ENCODE assay signal across 20 cellular contexts in genomic region chr17:58400826-58401225, GRCh38. TPM values are rescaled to one million over a fixed set of nuclear protein-coding genes. Genes with fewer than 3 reads are reported as not detected.
A peak's percentile ranks its signal among the peaks of the same experiment; 100 is the strongest.
DNase-seq lines count a peak whose midpoint lies in the region; ATAC-seq and TF ChIP-seq lines count a peak whose summit lies in the region.
"Had no signal": no experiment of that assay in that cellular context is flagged by ENCODE, and none has a peak within 500 bp of the region (broad histone marks: within the 10 kb centered on the region; RNA-seq: fewer than 3 reads in every experiment).

No MANE protein-coding gene starts in this region.

- no peak for DNase-seq in activated naive CD8-positive, alpha-beta T cell treated with anti-CD3 and anti-CD28 coated beads, Interleukin-2, amount 50 U/mL, for 24 hours
- DNase-seq in activated naive CD8-positive, alpha-beta T cell treated with anti-CD3 and anti-CD28 coated beads for 36 hours = no peak
- DNase-seq in epithelial cell of prostate (ENCODE audit: low read depth, low spot score) (no peak), suprapubic skin (ENCODE audit: low spot score in 2 of 2) (no peak), chondrocyte (ENCODE audit: low spot score) (no peak)
- DNase-seq: CD4-positive, CD25-positive, alpha-beta regulatory T cell; NCI-H1092; NCI-H1417 treated with DMSO at 0.1 percent for 48 hours; NCI-H1694 treated with DMSO at 0.1 percent for 48 hours; NCI-H226; Peyer's patch; SIG-M5 had no signal

- H3K36me3 ChIP-seq in Loucy (ENCODE audit: insufficient read depth, low read length) = peaks cover 4% of the 10 kb centered on the region; the same call in 1 of the 2 replicates
- H3K36me3 ChIP-seq in suprapubic skin = no peaks in the 10 kb centered on the region
- H3K36me3 ChIP-seq: BLaER1, Peyer's patch had no signal

- H3K27ac ChIP-seq in epithelial cell of prostate (peak overlapping the region; percentile 96), suprapubic skin (peak overlapping the region; percentile 2)
- H3K27ac ChIP-seq: BLaER1, KMS-11, SK-N-MC had no signal

- H4K20me1 ChIP-seq in Loucy (ENCODE audit: insufficient read depth, low read length, poor library complexity, severe bottlenecking) = peaks cover 10% of the 10 kb centered on the region
- H4K20me1 ChIP-seq: BLaER1 had no signal

- TF ChIP-seq EP300 in suprapubic skin (IDR thresholded peaks at IDR 0.05) = no peak

- no peak for TF ChIP-seq CTCF in Loucy (conservative IDR thresholded peaks at IDR 0.05; ENCODE audit: low read length)
- no peak for TF ChIP-seq CTCF in suprapubic skin (IDR thresholded peaks at IDR 0.05)
- no peak for TF ChIP-seq CTCF in chondrocyte (IDR thresholded peaks at IDR 0.05)

- no peaks in the 10 kb centered on the region for H3K27me3 Mint-ChIP-seq in activated naive CD8-positive, alpha-beta T cell treated with anti-CD3 and anti-CD28 coated beads, Interleukin-2, amount 50 U/mL, for 24 hours
- H3K27me3 Mint-ChIP-seq in activated naive CD8-positive, alpha-beta T cell treated with anti-CD3 and anti-CD28 coated beads for 36 hours = no peaks in the 10 kb centered on the region
- H3K27me3 Mint-ChIP-seq in chondrocyte (ENCODE audit: low read depth) = peaks cover 15% of the 10 kb centered on the region
- H3K27me3 Mint-ChIP-seq: IgD-negative memory B cell had no signal

- no peak for TF ChIP-seq POLR2A in suprapubic skin (IDR thresholded peaks at IDR 0.05)

- no peak for ATAC-seq in activated naive CD8-positive, alpha-beta T cell treated with anti-CD3 and anti-CD28 coated beads, Interleukin-2, amount 50 U/mL, for 24 hours
- ATAC-seq in activated CD4-positive, CD25-positive, alpha-beta regulatory T cell treated with anti-CD3 and anti-CD28 coated beads, Interleukin-2, amount 50 U/mL, for 24 hours = no peak
- no peak for ATAC-seq in HG03025 (IDR thresholded peaks at IDR 0.05; ENCODE audit: low FRiP score, unreplicated experiment)

- H3K4me1 ChIP-seq in Loucy (ENCODE audit: insufficient read depth, low read length, poor library complexity, severe bottlenecking) (peaks cover 40% of the 10 kb centered on the region), suprapubic skin (peaks cover 41% of the 10 kb centered on the region)

- H3K27me3 ChIP-seq in Loucy (ENCODE audit: insufficient read depth, low read length, poor library complexity, severe bottlenecking) (no peaks in the 10 kb centered on the region), suprapubic skin (no peaks in the 10 kb centered on the region)
- H3K27me3 ChIP-seq: BLaER1, Peyer's patch had no signal

- no peaks in the 10 kb centered on the region for H3K9me3 Mint-ChIP-seq in activated naive CD8-positive, alpha-beta T cell treated with anti-CD3 and anti-CD28 coated beads, Interleukin-2, amount 50 U/mL, for 24 hours
- H3K9me3 Mint-ChIP-seq in activated naive CD8-positive, alpha-beta T cell treated with anti-CD3 and anti-CD28 coated beads for 36 hours = no peaks in the 10 kb centered on the region
- H3K9me3 Mint-ChIP-seq in chondrocyte (ENCODE audit: low read depth) = no peaks in the 10 kb centered on the region
- H3K9me3 Mint-ChIP-seq: CD4-positive, CD25-positive, alpha-beta regulatory T cell; IgD-negative memory B cell had no signal

- H3K4me1 Mint-ChIP-seq in activated naive CD8-positive, alpha-beta T cell treated with anti-CD3 and anti-CD28 coated beads, Interleukin-2, amount 50 U/mL, for 24 hours = peaks cover 39% of the 10 kb centered on the region
- H3K4me1 Mint-ChIP-seq in activated naive CD8-positive, alpha-beta T cell treated with anti-CD3 and anti-CD28 coated beads for 36 hours = peaks cover 15% of the 10 kb centered on the region
- H3K4me1 Mint-ChIP-seq in chondrocyte (ENCODE audit: low read depth) = peaks cover 12% of the 10 kb centered on the region
- H3K4me1 Mint-ChIP-seq: IgD-negative memory B cell had no signal

- no peaks in the 10 kb centered on the region for H3F3A ChIP-seq in Loucy (ENCODE audit: low read depth)

- H3K9me3 ChIP-seq in Loucy (ENCODE audit: insufficient read depth, low read depth, low read length) = no peaks in the 10 kb centered on the region
- no peaks in the 10 kb centered on the region for H3K9me3 ChIP-seq in suprapubic skin
- H3K9me3 ChIP-seq: BLaER1, Peyer's patch had no signal

- H3K4me2 ChIP-seq in Loucy (ENCODE audit: low read depth, low read length, poor library complexity, severe bottlenecking) = peak overlapping the region; percentile 21
- H3K4me2 ChIP-seq: BLaER1, KMS-11 had no signal

- no peaks in the 10 kb centered on the region for H3K36me3 Mint-ChIP-seq in activated naive CD8-positive, alpha-beta T cell treated with anti-CD3 and anti-CD28 coated beads, Interleukin-2, amount 50 U/mL, for 24 hours (ENCODE audit: low read depth)
- peaks cover 2% of the 10 kb centered on the region for H3K36me3 Mint-ChIP-seq in activated naive CD8-positive, alpha-beta T cell treated with anti-CD3 and anti-CD28 coated beads for 36 hours
- H3K36me3 Mint-ChIP-seq in chondrocyte (ENCODE audit: low read depth) = no peaks in the 10 kb centered on the region
- H3K36me3 Mint-ChIP-seq: IgD-negative memory B cell had no signal

- no peak overlapping the region for H2AFZ ChIP-seq in Loucy (ENCODE audit: low read length)

- H3K79me2 ChIP-seq in Loucy (ENCODE audit: insufficient read depth, low read length) = peaks cover 96% of the 10 kb centered on the region

- H3K4me3 ChIP-seq in Loucy (ENCODE audit: low read length, poor library complexity, severe bottlenecking) = no peak overlapping the region
- H3K4me3 ChIP-seq in suprapubic skin = no peak overlapping the region
- H3K4me3 ChIP-seq: BLaER1, Peyer's patch, SK-N-MC had no signal

- H3K27ac Mint-ChIP-seq in activated naive CD8-positive, alpha-beta T cell treated with anti-CD3 and anti-CD28 coated beads, Interleukin-2, amount 50 U/mL, for 24 hours = peak overlapping the region; percentile 3
- no peak overlapping the region for H3K27ac Mint-ChIP-seq in activated naive CD8-positive, alpha-beta T cell treated with anti-CD3 and anti-CD28 coated beads for 36 hours
- H3K27ac Mint-ChIP-seq in chondrocyte (ENCODE audit: unreplicated experiment) = no peak overlapping the region
- H3K27ac Mint-ChIP-seq: CD4-positive, CD25-positive, alpha-beta regulatory T cell; IgD-negative memory B cell had no signal

- no peak overlapping the region for H3K9ac ChIP-seq in Loucy (ENCODE audit: low read depth, low read length, poor library complexity, severe bottlenecking)
- H3K9ac ChIP-seq: BLaER1, KMS-11 had no signal

- H3K9me2 ChIP-seq in Loucy (replicated peaks; ENCODE audit: low read depth, low read length) = no peaks in the 10 kb centered on the region

- no peak overlapping the region for H3K4me3 Mint-ChIP-seq in activated naive CD8-positive, alpha-beta T cell treated with anti-CD3 and anti-CD28 coated beads, Interleukin-2, amount 50 U/mL, for 24 hours
- no peak overlapping the region for H3K4me3 Mint-ChIP-seq in activated naive CD8-positive, alpha-beta T cell treated with anti-CD3 and anti-CD28 coated beads for 36 hours
- H3K4me3 Mint-ChIP-seq in chondrocyte (ENCODE audit: unreplicated experiment) = no peak overlapping the region
- H3K4me3 Mint-ChIP-seq: CD4-positive, CD25-positive, alpha-beta regulatory T cell; IgD-negative memory B cell had no signal

RNA-seq across cellular contexts. Expression of gene RNF43, which starts 16.5 kb away (rescaled TPM):
- total RNA-seq in activated naive CD8-positive, alpha-beta T cell treated with anti-CD3 and anti-CD28 coated beads for 36 hours = under 1 TPM; 0.41 to 0.48 TPM
- total RNA-seq in suprapubic skin = 10 to 100 TPM; 16.0 to 58.3 (median 21.5) TPM
- 0.10 to 0.46 TPM (median 0.15 TPM) in 3 replicates for total RNA-seq in chondrocyte
- total RNA-seq: A172 had no signal

RNA-seq across cellular contexts. Expression of gene SUPT4H1, which starts 48.8 kb away (rescaled TPM):
- total RNA-seq in activated naive CD8-positive, alpha-beta T cell treated with anti-CD3 and anti-CD28 coated beads for 36 hours = 100 to 1,000 TPM; 136 to 139 TPM
- total RNA-seq in suprapubic skin (10 to 100 TPM; 33.8 to 48.3 (median 40.3) TPM), chondrocyte (57.4 to 71.8 TPM (median 62.9 TPM) in 3 replicates)

Comparison
In these comparisons a context has a peak if more than half of its experiments do, and no peak if none do; other contexts are left out.
1. RNA of gene RNF43, which starts 16.5 kb away (total RNA-seq): 16.0 to 58.3 TPM in suprapubic skin; 0.41 to 0.48 TPM in activated naive CD8-positive, alpha-beta T cell treated with anti-CD3 and anti-CD28 coated beads for 36 hours and 0.10 to 0.46 TPM in chondrocyte; every median in the first group is over 10 times any median in the second.